6 cellular contexts compared by ENCODE assay signal in the genomic region with DNA sequence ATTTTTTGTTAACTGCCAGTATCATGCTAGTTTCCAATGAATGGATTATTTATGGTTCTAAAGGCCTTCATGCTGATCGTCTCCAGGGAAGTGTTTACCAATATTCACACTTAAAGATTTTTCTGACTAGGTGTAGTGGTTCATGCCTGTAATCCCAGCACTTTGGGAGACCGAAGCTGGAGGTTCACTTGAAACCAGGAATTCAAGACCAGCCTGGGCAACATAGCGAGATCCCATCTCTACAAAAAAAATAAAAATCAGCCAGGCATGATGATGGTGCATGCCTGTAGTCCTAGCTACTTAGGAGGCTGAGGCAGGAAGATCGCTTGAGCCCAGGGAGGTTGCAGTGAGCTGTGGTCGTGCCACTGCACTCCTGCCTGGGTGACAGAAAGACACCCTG.
"Had no signal": no experiment of that assay in that cellular context is flagged by ENCODE, and none has a peak within 500 bp of the region (broad histone marks: within the 10 kb centered on the region; RNA-seq: fewer than 3 reads in every experiment).

No MANE protein-coding gene starts in this region.

- H3K27ac Mint-ChIP-seq: GM23338, H9 had no signal

- H3K4me3 ChIP-seq: GM23338 had no signal

- H3K4me3 Mint-ChIP-seq: GM23338, H9 had no signal

- FAIRE-seq: H1, HTR-8/SVneo had no signal

- H3K4me1 Mint-ChIP-seq: GM23338, H9 had no signal

- H3K4me2 ChIP-seq: GM23338 had no signal

- H3K9me3 Mint-ChIP-seq: GM23338, H9 had no signal

- ATAC-seq: GM23338, HCT116 had no signal

- H2AFZ ChIP-seq: GM23338 had no signal

- DNase-seq: H9, IMR-90 had no signal
